ENCODE assay signal across 23 cellular contexts in the genomic region with DNA sequence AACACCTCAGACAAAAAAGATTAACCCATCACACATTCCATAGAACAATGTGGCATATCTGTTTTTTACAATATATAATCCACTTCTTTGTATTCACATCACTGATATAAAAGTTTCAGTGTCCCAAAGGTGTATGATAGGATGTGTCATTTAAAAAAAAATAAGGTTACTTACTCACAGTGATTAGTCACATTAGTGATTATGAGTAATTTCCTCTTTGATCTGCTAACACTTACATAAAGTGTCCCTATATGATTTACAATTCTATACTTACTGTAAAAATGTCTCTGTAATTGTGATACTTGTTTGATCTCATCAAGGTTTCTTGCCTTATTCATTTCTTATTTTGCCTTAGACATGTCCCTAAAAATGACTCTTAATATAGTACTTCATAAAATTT.
DNase-seq lines count a peak whose midpoint lies in the region; FAIRE-seq and TF ChIP-seq lines count a peak whose summit lies in the region.
"Had no signal": no experiment of that assay in that cellular context is flagged by ENCODE, and none has a peak within 500 bp of the region (broad histone marks: within the 10 kb centered on the region; RNA-seq: fewer than 3 reads in every experiment).

No MANE protein-coding gene starts in this region.

- no peaks in the 10 kb centered on the region for H3K9me3 Mint-ChIP-seq in activated naive CD4-positive, alpha-beta T cell treated with anti-CD3 and anti-CD28 coated beads, Interleukin-2, amount 50 U/mL, for 24 hours
- H3K9me3 Mint-ChIP-seq: CD4-positive, CD25-positive, alpha-beta regulatory T cell; CD8-positive, alpha-beta memory T cell had no signal

- no peaks in the 10 kb centered on the region for H3K36me3 Mint-ChIP-seq in activated naive CD4-positive, alpha-beta T cell treated with anti-CD3 and anti-CD28 coated beads, Interleukin-2, amount 50 U/mL, for 24 hours
- H3K36me3 Mint-ChIP-seq: CD4-positive, CD25-positive, alpha-beta regulatory T cell; CD8-positive, alpha-beta memory T cell had no signal

- no peak for FAIRE-seq in RCC 7860 (lab: Jason Lieb, UNC)
- FAIRE-seq: A204.1, GM12878, HepG2 had no signal

- no peak overlapping the region for H3K4me3 Mint-ChIP-seq in activated naive CD4-positive, alpha-beta T cell treated with anti-CD3 and anti-CD28 coated beads, Interleukin-2, amount 50 U/mL, for 24 hours
- H3K4me3 Mint-ChIP-seq: CD4-positive, CD25-positive, alpha-beta regulatory T cell; CD8-positive, alpha-beta memory T cell had no signal

- H3K27ac Mint-ChIP-seq in activated naive CD4-positive, alpha-beta T cell treated with anti-CD3 and anti-CD28 coated beads, Interleukin-2, amount 50 U/mL, for 24 hours: peak overlapping the region; percentile 35
- H3K27ac Mint-ChIP-seq: CD4-positive, CD25-positive, alpha-beta regulatory T cell; CD8-positive, alpha-beta memory T cell had no signal

- no peaks in the 10 kb centered on the region for H3K27me3 Mint-ChIP-seq in activated naive CD4-positive, alpha-beta T cell treated with anti-CD3 and anti-CD28 coated beads, Interleukin-2, amount 50 U/mL, for 24 hours
- H3K27me3 Mint-ChIP-seq: CD4-positive, CD25-positive, alpha-beta regulatory T cell; CD8-positive, alpha-beta memory T cell had no signal

- peaks cover 12% of the 10 kb centered on the region for H3K4me1 Mint-ChIP-seq in activated naive CD4-positive, alpha-beta T cell treated with anti-CD3 and anti-CD28 coated beads, Interleukin-2, amount 50 U/mL, for 24 hours
- H3K4me1 Mint-ChIP-seq: CD4-positive, CD25-positive, alpha-beta regulatory T cell; CD8-positive, alpha-beta memory T cell had no signal

- no peak for TF ChIP-seq CTCF in epithelial cell of esophagus (IDR thresholded peaks at IDR 0.05; ENCODE audit: insufficient read depth, low read depth, low read length, missing control alignments)
- no peak for TF ChIP-seq CTCF in tibial nerve (IDR thresholded peaks at IDR 0.05)

- H3K36me3 ChIP-seq in HAP-1 (replicated peaks): no peaks in the 10 kb centered on the region
- H3K36me3 ChIP-seq in tibial nerve: no peaks in the 10 kb centered on the region
- H3K36me3 ChIP-seq: BE2C had no signal

- no peak for DNase-seq in activated naive CD4-positive, alpha-beta T cell treated with anti-CD3 and anti-CD28 coated beads, Interleukin-2, amount 50 U/mL, for 16 hours
- DNase-seq in HT1080 (ENCODE audit: low read depth) (peak; percentile 30), RCC 7860 (ENCODE audit: low spot score) (peak; percentile 6), epithelial cell of esophagus (ENCODE audit: low read depth) (peak; percentile 44), HAP-1 (ENCODE audit: low spot score in 2 of 2) (no peak), erythroblast (lab: John Stamatoyannopoulos, UW) (no peak), tibial nerve (ENCODE audit: low spot score in 2 of 2) (no peak)
- DNase-seq: ACHN; BE2C; C1 segment of cervical spinal cord; CD4-positive, CD25-positive, alpha-beta regulatory T cell; CD8-positive, alpha-beta memory T cell; COR-L47; DMS 273 treated with DMSO at 0.1 percent for 48 hours; DMS53; DND-41; EL; GOT3; H7 had no signal

- TF ChIP-seq EP300 in tibial nerve (IDR thresholded peaks at IDR 0.05): no peak

- H3K27me3 ChIP-seq in HAP-1 (ENCODE audit: low read depth) (no peaks in the 10 kb centered on the region), tibial nerve (no peaks in the 10 kb centered on the region)
- H3K27me3 ChIP-seq: BE2C had no signal

- H3K4me1 ChIP-seq in HAP-1 (no peaks in the 10 kb centered on the region), tibial nerve (no peaks in the 10 kb centered on the region)
- H3K4me1 ChIP-seq: BE2C had no signal

- in situ Hi-C loops in HAP-1 (cut with MboI; ENCODE audit: low sequenced_read_pairs): no loop called here

- no peak overlapping the region for H3K27ac ChIP-seq in tibial nerve

- no peak overlapping the region for H3K4me3 ChIP-seq in epithelial cell of esophagus (ENCODE audit: low read length)
- H3K4me3 ChIP-seq in HAP-1: no peak overlapping the region
- H3K4me3 ChIP-seq in tibial nerve: no peak overlapping the region
- H3K4me3 ChIP-seq: GM12878 had no signal

- H3K9me3 ChIP-seq in HAP-1 (no peaks in the 10 kb centered on the region), tibial nerve (no peaks in the 10 kb centered on the region)
- H3K9me3 ChIP-seq: BE2C had no signal

- TF ChIP-seq POLR2A in erythroblast (IDR thresholded peaks at IDR 0.05; ENCODE audit: low read length) (no peak), tibial nerve (IDR thresholded peaks at IDR 0.05) (no peak)

Comparison
In these comparisons a context has a peak if more than half of its experiments do, and no peak if none do; other contexts are left out.
1. DNase-seq: peak in HT1080 (single experiment), RCC 7860 (single experiment) and epithelial cell of esophagus (single experiment); none in activated naive CD4-positive, alpha-beta T cell treated with anti-CD3 and anti-CD28 coated beads, Interleukin-2, amount 50 U/mL, for 16 hours (single experiment), HAP-1 (0 of 2), erythroblast (0 of 2) and tibial nerve (0 of 2).